Comparison of ENCODE assay signal across 16 cellular contexts in genomic region chr2:10564876-10565425, GRCh38.
"Had no signal": no experiment of that assay in that cellular context is flagged by ENCODE, and none has a peak within 500 bp of the region (broad histone marks: within the 10 kb centered on the region; RNA-seq: fewer than 3 reads in every experiment).

No MANE protein-coding gene starts in this region.

- DNase-seq: activated CD4-positive, alpha-beta T cell treated with anti-CD3 and anti-CD28 coated beads, Interleukin-2, amount 50 U/mL, for 4 hours; activated CD4-positive, CD25-positive, alpha-beta regulatory T cell treated with anti-CD3 and anti-CD28 coated beads, Interleukin-2, amount 50 U/mL, for 72 hours; activated naive CD4-positive, alpha-beta T cell treated with anti-CD3 and anti-CD28 coated beads for 36 hours; effector memory CD4-positive, alpha-beta T cell; kidney glomerular epithelial cell; midbrain; natural killer cell; nucleus accumbens; right lobe of liver; stimulated activated naive CD8-positive, alpha-beta T cell treated with anti-CD3 and anti-CD28 coated beads, Interleukin-15, Interleukin-2, amounts not matched to agents 100 U/mL and 50 U/mL, for 24 hours; SW 1271; upper lobe of right lung had no signal

- H3K9me3 Mint-ChIP-seq: natural killer cell had no signal

- H3K36me3 ChIP-seq: prostate gland, right lobe of liver, upper lobe of right lung had no signal

- H3K4me3 ChIP-seq: hepatocyte, prostate gland, right lobe of liver, suprapubic skin, upper lobe of right lung had no signal

- H3K27ac Mint-ChIP-seq: activated naive CD4-positive, alpha-beta T cell treated with anti-CD3 and anti-CD28 coated beads for 36 hours; natural killer cell had no signal

- H3K4me1 ChIP-seq: prostate gland, right lobe of liver, suprapubic skin had no signal

- H2AFZ ChIP-seq: hepatocyte had no signal

- H3K27me3 ChIP-seq: hepatocyte, right lobe of liver, suprapubic skin, upper lobe of right lung had no signal

- H3K4me3 Mint-ChIP-seq: activated naive CD4-positive, alpha-beta T cell treated with anti-CD3 and anti-CD28 coated beads for 36 hours; natural killer cell had no signal

- H3K9me3 ChIP-seq: prostate gland, right lobe of liver, suprapubic skin, upper lobe of right lung had no signal

- H3K79me2 ChIP-seq: hepatocyte had no signal

- H3K4me2 ChIP-seq: hepatocyte had no signal

- H3K27ac ChIP-seq: epithelial cell of prostate, hepatocyte, prostate gland, right lobe of liver, suprapubic skin, upper lobe of right lung had no signal

- H3K36me3 Mint-ChIP-seq: natural killer cell had no signal
